27 cellular contexts compared by ENCODE assay signal in genomic region chr3:135214400-135214799, GRCh38.
"Had no signal": no experiment of that assay in that cellular context is flagged by ENCODE, and none has a peak within 500 bp of the region (broad histone marks: within the 10 kb centered on the region; RNA-seq: fewer than 3 reads in every experiment).

No MANE protein-coding gene starts in this region.

- H3K9ac ChIP-seq: parathyroid adenoma had no signal

- H3K4me1 Mint-ChIP-seq: immature natural killer cell; mesothelial cell of epicardium; naive B cell; natural killer cell; stimulated activated naive B cell treated with anti-CD40 and anti-IgM and Interleukin-4, amounts not matched to agents 10 μg/mL and 1 μg/mL and 100 μg/mL, for 72 hours had no signal

- DNase-seq: hypothalamus; immature natural killer cell; kidney; left colon; left ventricle myocardium inferior; mesendoderm; naive B cell; natural killer cell; nephron progenitor cell; nucleus accumbens; right lobe of liver; stimulated activated CD4-positive, alpha-beta T cell treated with anti-CD3 and anti-CD28 coated beads, Interleukin-12 subunit alpha, Interleukin-12 subunit beta, amount 100 ng/mL, for 4 hours; stimulated activated CD4-positive, alpha-beta T cell treated with anti-CD3 and anti-CD28 coated beads, Interleukin-15, amount 100 ng/mL, for 24 hours; stimulated activated CD4-positive, alpha-beta T cell treated with anti-CD3 and anti-CD28 coated beads, Interleukin-2, amount 100 ng/mL, for 24 hours; stimulated activated CD4-positive, alpha-beta T cell treated with anti-CD3 and anti-CD28 coated beads, Interleukin-4, amount 100 ng/mL, for 1 hour; stimulated activated naive B cell treated with anti-CD40 and anti-IgM and Interleukin-4, amounts not matched to agents 10 μg/mL and 1 μg/mL and 100 μg/mL, for 72 hours; stimulated activated naive CD8-positive, alpha-beta T cell treated with anti-CD3 and anti-CD28 coated beads, Interleukin-15, Interleukin-2, amounts not matched to agents 100 U/mL and 50 U/mL, for 24 hours; tibial artery; trophoblast cell; upper lobe of right lung had no signal

- H3K27ac Mint-ChIP-seq: immature natural killer cell; mesothelial cell of epicardium; naive B cell; natural killer cell; nephron progenitor cell; stimulated activated naive B cell treated with anti-CD40 and anti-IgM and Interleukin-4, amounts not matched to agents 10 μg/mL and 1 μg/mL and 100 μg/mL, for 72 hours had no signal

- H3K36me3 Mint-ChIP-seq: mesothelial cell of epicardium; naive B cell; natural killer cell; stimulated activated naive B cell treated with anti-CD40 and anti-IgM and Interleukin-4, amounts not matched to agents 10 μg/mL and 1 μg/mL and 100 μg/mL, for 72 hours had no signal

- H3K9me3 Mint-ChIP-seq: mesothelial cell of epicardium, nephron progenitor cell had no signal

- H3K9me3 ChIP-seq: left ventricle myocardium inferior, right atrium auricular region, right lobe of liver, suprapubic skin, thoracic aorta, tibial artery, upper lobe of right lung had no signal

- H3K27ac ChIP-seq: left ventricle myocardium inferior, parathyroid adenoma, right atrium auricular region, skin epidermis, suprapubic skin, thoracic aorta, tibial artery, upper lobe of right lung had no signal

- H3K36me3 ChIP-seq: left ventricle myocardium inferior, right atrium auricular region, right lobe of liver, suprapubic skin, thoracic aorta, tibial artery, upper lobe of right lung had no signal

- H3K4me1 ChIP-seq: right atrium auricular region, suprapubic skin, tibial artery, upper lobe of right lung had no signal

- H3K27me3 ChIP-seq: right atrium auricular region, right lobe of liver, suprapubic skin, tibial artery, upper lobe of right lung had no signal

- H3K4me3 Mint-ChIP-seq: immature natural killer cell; mesothelial cell of epicardium; naive B cell; natural killer cell; nephron progenitor cell; stimulated activated naive B cell treated with anti-CD40 and anti-IgM and Interleukin-4, amounts not matched to agents 10 μg/mL and 1 μg/mL and 100 μg/mL, for 72 hours had no signal

- H3K4me3 ChIP-seq: left ventricle myocardium inferior, lung, right atrium auricular region, right lobe of liver, skin epidermis, suprapubic skin, thoracic aorta, tibial artery, upper lobe of right lung had no signal
